ENCODE assay signal across 1 cellular context in genomic region chr6:43282636-43283513, GRCh38.
A peak's percentile ranks its signal among the peaks of the same experiment; 100 is the strongest.
TF ChIP-seq lines count a peak whose summit lies in the region.

No MANE protein-coding gene starts in this region.

TF ChIP-seq in K562, 482 proteins besides CTCF, POLR2A, EP300 and RAD21:
- TF ChIP-seq NR1H2 (CRISPR knock-in tag; IDR thresholded peaks at IDR 0.05): no peak
- TF ChIP-seq ETV6 (IDR thresholded peaks at IDR 0.05; ENCODE audit: borderline replicate concordance in 1 of 2, low read depth in 2 of 2, low read length in 1 of 2): 0 out of 4 replicates have a peak, but pooled peaks of 1 of the 2 experiments have one; percentile 25
- no peak for TF ChIP-seq ETV6 (CRISPR knock-in tag; IDR thresholded peaks at IDR 0.05; ENCODE audit: borderline replicate concordance)
- no peak for TF ChIP-seq NBN (IDR thresholded peaks at IDR 0.05; ENCODE audit: low read depth)
- no peak for TF ChIP-seq SIN3A (IDR thresholded peaks at IDR 0.05; ENCODE audit: borderline replicate concordance in 2 of 2, control insufficient read depth in 1 of 2, low read depth in 2 of 2, low read length in 2 of 2)
- no peak for TF ChIP-seq COPS2 (conservative IDR thresholded peaks at IDR 0.05)
- TF ChIP-seq, protein P1, sequence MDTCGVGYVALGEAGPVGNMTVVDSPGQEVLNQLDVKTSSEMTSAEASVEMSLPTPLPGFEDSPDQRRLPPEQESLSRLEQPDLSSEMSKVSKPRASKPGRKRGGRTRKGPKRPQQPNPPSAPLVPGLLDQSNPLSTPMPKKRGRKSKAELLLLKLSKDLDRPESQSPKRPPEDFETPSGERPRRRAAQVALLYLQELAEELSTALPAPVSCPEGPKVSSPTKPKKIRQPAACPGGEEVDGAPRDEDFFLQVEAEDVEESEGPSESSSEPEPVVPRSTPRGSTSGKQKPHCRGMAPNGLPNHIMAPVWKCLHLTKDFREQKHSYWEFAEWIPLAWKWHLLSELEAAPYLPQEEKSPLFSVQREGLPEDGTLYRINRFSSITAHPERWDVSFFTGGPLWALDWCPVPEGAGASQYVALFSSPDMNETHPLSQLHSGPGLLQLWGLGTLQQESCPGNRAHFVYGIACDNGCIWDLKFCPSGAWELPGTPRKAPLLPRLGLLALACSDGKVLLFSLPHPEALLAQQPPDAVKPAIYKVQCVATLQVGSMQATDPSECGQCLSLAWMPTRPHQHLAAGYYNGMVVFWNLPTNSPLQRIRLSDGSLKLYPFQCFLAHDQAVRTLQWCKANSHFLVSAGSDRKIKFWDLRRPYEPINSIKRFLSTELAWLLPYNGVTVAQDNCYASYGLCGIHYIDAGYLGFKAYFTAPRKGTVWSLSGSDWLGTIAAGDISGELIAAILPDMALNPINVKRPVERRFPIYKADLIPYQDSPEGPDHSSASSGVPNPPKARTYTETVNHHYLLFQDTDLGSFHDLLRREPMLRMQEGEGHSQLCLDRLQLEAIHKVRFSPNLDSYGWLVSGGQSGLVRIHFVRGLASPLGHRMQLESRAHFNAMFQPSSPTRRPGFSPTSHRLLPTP (IDR thresholded peaks at IDR 0.05; ENCODE audit: borderline replicate concordance, extremely low read depth, insufficient read length): no peak
- TF ChIP-seq, protein P2, sequence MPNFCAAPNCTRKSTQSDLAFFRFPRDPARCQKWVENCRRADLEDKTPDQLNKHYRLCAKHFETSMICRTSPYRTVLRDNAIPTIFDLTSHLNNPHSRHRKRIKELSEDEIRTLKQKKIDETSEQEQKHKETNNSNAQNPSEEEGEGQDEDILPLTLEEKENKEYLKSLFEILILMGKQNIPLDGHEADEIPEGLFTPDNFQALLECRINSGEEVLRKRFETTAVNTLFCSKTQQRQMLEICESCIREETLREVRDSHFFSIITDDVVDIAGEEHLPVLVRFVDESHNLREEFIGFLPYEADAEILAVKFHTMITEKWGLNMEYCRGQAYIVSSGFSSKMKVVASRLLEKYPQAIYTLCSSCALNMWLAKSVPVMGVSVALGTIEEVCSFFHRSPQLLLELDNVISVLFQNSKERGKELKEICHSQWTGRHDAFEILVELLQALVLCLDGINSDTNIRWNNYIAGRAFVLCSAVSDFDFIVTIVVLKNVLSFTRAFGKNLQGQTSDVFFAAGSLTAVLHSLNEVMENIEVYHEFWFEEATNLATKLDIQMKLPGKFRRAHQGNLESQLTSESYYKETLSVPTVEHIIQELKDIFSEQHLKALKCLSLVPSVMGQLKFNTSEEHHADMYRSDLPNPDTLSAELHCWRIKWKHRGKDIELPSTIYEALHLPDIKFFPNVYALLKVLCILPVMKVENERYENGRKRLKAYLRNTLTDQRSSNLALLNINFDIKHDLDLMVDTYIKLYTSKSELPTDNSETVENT (CRISPR knock-in tag; IDR thresholded peaks at IDR 0.05): no peak
- TF ChIP-seq TCFL5 (CRISPR knock-in tag; conservative IDR thresholded peaks at IDR 0.05): no peak
- TF ChIP-seq KDM2B (CRISPR knock-in tag; IDR thresholded peaks at IDR 0.05): no peak
- no peak for TF ChIP-seq EGR1 (conservative IDR thresholded peaks at IDR 0.05)
- TF ChIP-seq ZBTB8A (IDR thresholded peaks at IDR 0.05; ENCODE audit: partially characterized antibody): no peak
- 0 out of 2 replicates have a peak, but pooled peaks have one; percentile 40 for TF ChIP-seq THRB (CRISPR knock-in tag; conservative IDR thresholded peaks at IDR 0.05)
- no peak for TF ChIP-seq RBM15 (IDR thresholded peaks at IDR 0.05; ENCODE audit: insufficient read depth, low read length)
- no peak for TF ChIP-seq TEAD2 (tag; IDR thresholded peaks at IDR 0.05)
- TF ChIP-seq, protein P3, sequence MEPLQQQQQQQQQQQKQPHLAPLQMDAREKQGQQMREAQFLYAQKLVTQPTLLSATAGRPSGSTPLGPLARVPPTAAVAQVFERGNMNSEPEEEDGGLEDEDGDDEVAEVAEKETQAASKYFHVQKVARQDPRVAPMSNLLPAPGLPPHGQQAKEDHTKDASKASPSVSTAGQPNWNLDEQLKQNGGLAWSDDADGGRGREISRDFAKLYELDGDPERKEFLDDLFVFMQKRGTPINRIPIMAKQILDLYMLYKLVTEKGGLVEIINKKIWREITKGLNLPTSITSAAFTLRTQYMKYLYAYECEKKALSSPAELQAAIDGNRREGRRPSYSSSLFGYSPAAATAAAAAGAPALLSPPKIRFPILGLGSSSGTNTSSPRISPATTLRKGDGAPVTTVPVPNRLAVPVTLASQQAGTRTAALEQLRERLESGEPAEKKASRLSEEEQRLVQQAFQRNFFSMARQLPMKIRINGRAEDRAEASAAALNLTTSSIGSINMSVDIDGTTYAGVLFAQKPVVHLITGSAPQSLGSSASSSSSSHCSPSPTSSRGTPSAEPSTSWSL (CRISPR knock-in tag; IDR thresholded peaks at IDR 0.05; ENCODE audit: borderline replicate concordance): no peak
- no peak for TF ChIP-seq HDAC1 (IDR thresholded peaks at IDR 0.05)
- no peak for TF ChIP-seq ZNF280A (IDR thresholded peaks at IDR 0.05; ENCODE audit: low read depth, partially characterized antibody)
- TF ChIP-seq, protein P4, sequence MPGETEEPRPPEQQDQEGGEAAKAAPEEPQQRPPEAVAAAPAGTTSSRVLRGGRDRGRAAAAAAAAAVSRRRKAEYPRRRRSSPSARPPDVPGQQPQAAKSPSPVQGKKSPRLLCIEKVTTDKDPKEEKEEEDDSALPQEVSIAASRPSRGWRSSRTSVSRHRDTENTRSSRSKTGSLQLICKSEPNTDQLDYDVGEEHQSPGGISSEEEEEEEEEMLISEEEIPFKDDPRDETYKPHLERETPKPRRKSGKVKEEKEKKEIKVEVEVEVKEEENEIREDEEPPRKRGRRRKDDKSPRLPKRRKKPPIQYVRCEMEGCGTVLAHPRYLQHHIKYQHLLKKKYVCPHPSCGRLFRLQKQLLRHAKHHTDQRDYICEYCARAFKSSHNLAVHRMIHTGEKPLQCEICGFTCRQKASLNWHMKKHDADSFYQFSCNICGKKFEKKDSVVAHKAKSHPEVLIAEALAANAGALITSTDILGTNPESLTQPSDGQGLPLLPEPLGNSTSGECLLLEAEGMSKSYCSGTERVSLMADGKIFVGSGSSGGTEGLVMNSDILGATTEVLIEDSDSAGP (CRISPR knock-in tag; IDR thresholded peaks at IDR 0.05): no peak
- TF ChIP-seq HNRNPH1 (optimal IDR thresholded peaks at IDR 0.05; ENCODE audit: low read depth, low read length): no peak
- TF ChIP-seq, protein P5, sequence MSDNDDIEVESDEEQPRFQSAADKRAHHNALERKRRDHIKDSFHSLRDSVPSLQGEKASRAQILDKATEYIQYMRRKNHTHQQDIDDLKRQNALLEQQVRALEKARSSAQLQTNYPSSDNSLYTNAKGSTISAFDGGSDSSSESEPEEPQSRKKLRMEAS (CRISPR knock-in tag; IDR thresholded peaks at IDR 0.05): 0 out of 2 replicates have a peak, but pooled peaks have one; percentile 15
- TF ChIP-seq ZNF263 (CRISPR knock-in tag; IDR thresholded peaks at IDR 0.05; ENCODE audit: borderline replicate concordance): peak; percentile 81
